ENCODE assay signal across 13 cellular contexts in genomic region chr3:5390221-5390620, GRCh38.
DNase-seq lines count a peak whose midpoint lies in the region; ATAC-seq and TF ChIP-seq lines count a peak whose summit lies in the region.
"Had no signal": no experiment of that assay in that cellular context is flagged by ENCODE, and none has a peak within 500 bp of the region (broad histone marks: within the 10 kb centered on the region; RNA-seq: fewer than 3 reads in every experiment).

No MANE protein-coding gene starts in this region.

- H3K9me2 ChIP-seq in PC-9 (ENCODE audit: insufficient read depth), result no peaks in the 10 kb centered on the region

- H3K27ac ChIP-seq in PC-9, result peak overlapping the region; percentile 99
- H3K27ac ChIP-seq: coronary artery had no signal

- H3K4me1 ChIP-seq in PC-9 (replicated peaks; ENCODE audit: insufficient read depth), result peaks cover 32% of the 10 kb centered on the region

- H3K9me3 ChIP-seq in PC-9 (ENCODE audit: insufficient read depth, low read depth), result no peaks in the 10 kb centered on the region

- CTCF ChIA-PET in PC-9 (lab: Charles Lee), result no interaction called here

- H3K79me2 ChIP-seq in PC-9 (ENCODE audit: low read depth), result no peaks in the 10 kb centered on the region

- TF ChIP-seq CTCF in PC-9 (conservative IDR thresholded peaks at IDR 0.05), result no peak

- no peak for DNase-seq in PC-9
- no peak for DNase-seq in DMS79 treated with DMSO at 0.1 percent for 48 hours (lab: John Stamatoyannopoulos, UW)
- DNase-seq in activated gamma-delta T cell treated with Interleukin-2 at 50 U/mL for 16 hours, result no peak
- DNase-seq in islet precursor cell, result no peak
- DNase-seq: activated CD4-positive, alpha-beta memory T cell treated with anti-CD3 and anti-CD28 coated beads, Interleukin-2, amount 10 ng/mL, durations not matched to agents 7 days and 5 days; NCI-H2171; stimulated activated CD4-positive, alpha-beta T cell treated with anti-CD3 and anti-CD28 coated beads, Interleukin-2, amount 100 ng/mL, for 48 hours had no signal

- peaks cover 26% of the 10 kb centered on the region for H3F3A ChIP-seq in PC-9 (ENCODE audit: insufficient read depth, low read depth)

- no peaks in the 10 kb centered on the region for H4K20me1 ChIP-seq in PC-9 (ENCODE audit: insufficient read depth)

- peak; percentile 78 for ATAC-seq in GM18498 (IDR thresholded peaks at IDR 0.05; ENCODE audit: unreplicated experiment)
- ATAC-seq in GM21381 (IDR thresholded peaks at IDR 0.05; ENCODE audit: unreplicated experiment), result peak; percentile 74
- peak; percentile 68 for ATAC-seq in HG03039 (IDR thresholded peaks at IDR 0.05; ENCODE audit: unreplicated experiment)
- ATAC-seq in HG03025 (IDR thresholded peaks at IDR 0.05; ENCODE audit: low FRiP score, unreplicated experiment), result no peak
- ATAC-seq: natural killer cell treated with Interleukin-12 subunit alpha and Interleukin-12 subunit beta and Interleukin-15 and Interleukin-18, amount 100 ng/mL, for 72 hours had no signal

- no peaks in the 10 kb centered on the region for H3K36me3 ChIP-seq in PC-9 (ENCODE audit: low read depth)

- intact Hi-C loops in PC-9 (cut with micrococcal nuclease; ENCODE audit: unreplicated experiment), result no loop called here

- H3K4me2 ChIP-seq in PC-9, result peak overlapping the region; percentile 61; the same call in 1 of the 2 replicates

- POLR2A ChIA-PET in PC-9 (lab: Charles Lee; ENCODE audit: unreplicated experiment), result interaction anchor here (0.6 kb wide), 1 partner anchor 36 kb away, joined by 3 read pairs; no protein-coding TSS in a partner anchor

- H3K4me3 ChIP-seq in PC-9, result no peak overlapping the region
- H3K4me3 ChIP-seq: coronary artery had no signal

- no peak overlapping the region for H2AFZ ChIP-seq in PC-9

- no peaks in the 10 kb centered on the region for H3K27me3 ChIP-seq in PC-9 (ENCODE audit: insufficient read depth, low read depth)

- no TSS peak for BruUV-seq in PC-9 (replicated peaks; lab: Mats Ljungman, UMichigan)
